11 cellular contexts compared by ENCODE assay signal in genomic region chr15:72970965-72971746, GRCh38.
DNase-seq lines count a peak whose midpoint lies in the region; ATAC-seq and TF ChIP-seq lines count a peak whose summit lies in the region.
"Had no signal": no experiment of that assay in that cellular context is flagged by ENCODE, and none has a peak within 500 bp of the region (broad histone marks: within the 10 kb centered on the region; RNA-seq: fewer than 3 reads in every experiment).

No MANE protein-coding gene starts in this region.

- WGBS in right cardiac atrium: 32% methylated on average over 12 of the region's 12 CpGs

- DNase-seq in Daoy (ENCODE audit: low read depth) (peak; percentile 6), ascending aorta (ENCODE audit: low spot score in 2 of 2) (no peak), right cardiac atrium (no peak), sciatic nerve (ENCODE audit: low spot score) (no peak), T-helper 2 cell (no peak)
- DNase-seq in activated CD4-positive, alpha-beta T cell treated with anti-CD3 and anti-CD28 coated beads, Interleukin-2, amount 50 U/mL, for 4 hours: no peak
- DNase-seq: activated CD8-positive, alpha-beta T cell treated with anti-CD3 and anti-CD28 coated beads for 36 hours; CD4-positive, CD25-positive, alpha-beta regulatory T cell; naive thymus-derived CD8-positive, alpha-beta T cell had no signal

- intact Hi-C loops in ascending aorta (cut with DNase I) (no loop called here), right cardiac atrium (cut with DNase I) (no loop called here), sciatic nerve (cut with DNase I) (no loop called here)

- H3K27ac ChIP-seq in ascending aorta (peak overlapping the region; percentile 50 to 68), right cardiac atrium (ENCODE audit: low read length) (no peak overlapping the region)

- H3K27me3 ChIP-seq in ascending aorta (no peaks in the 10 kb centered on the region), right cardiac atrium (ENCODE audit: control insufficient read depth, insufficient read depth) (no peaks in the 10 kb centered on the region)

- H3K4me3 ChIP-seq in ascending aorta (peak overlapping the region in 1 of 2 donors; percentile 54), right cardiac atrium (ENCODE audit: low read length) (peak overlapping the region; percentile 6)

- TF ChIP-seq CTCF in ascending aorta (IDR thresholded peaks at IDR 0.05): no peak

- H3K9me3 ChIP-seq in ascending aorta (no peaks in the 10 kb centered on the region), right cardiac atrium (ENCODE audit: control insufficient read depth, low read length) (no peaks in the 10 kb centered on the region)

- ATAC-seq in right cardiac atrium (peak; percentile 34 to 53), sciatic nerve (peak; percentile 81), GM18511 (IDR thresholded peaks at IDR 0.05; ENCODE audit: unreplicated experiment) (no peak), HG02798 (IDR thresholded peaks at IDR 0.05; ENCODE audit: poor library complexity, unreplicated experiment) (no peak)
- ATAC-seq: activated CD8-positive, alpha-beta T cell treated with anti-CD3 and anti-CD28 coated beads for 36 hours; naive thymus-derived CD8-positive, alpha-beta T cell had no signal

- H3K4me1 ChIP-seq in ascending aorta (peaks cover 5 to 10% of the 10 kb centered on the region in 2 donors), right cardiac atrium (ENCODE audit: control insufficient read depth, insufficient read depth, low read length) (no peaks in the 10 kb centered on the region)

- H3K36me3 ChIP-seq in ascending aorta: no peaks in the 10 kb centered on the region

Comparison
In these comparisons a context has a peak if more than half of its experiments do, and no peak if none do; other contexts are left out.
1. ATAC-seq: peak in right cardiac atrium (2 of 2) and sciatic nerve (single experiment); none in GM18511 (single experiment) and HG02798 (single experiment).